Comparison of ENCODE assay signal across 28 cellular contexts in genomic region chr3:141570068-141570467, GRCh38.
"Had no signal": no experiment of that assay in that cellular context is flagged by ENCODE, and none has a peak within 500 bp of the region (broad histone marks: within the 10 kb centered on the region; RNA-seq: fewer than 3 reads in every experiment).

No MANE protein-coding gene starts in this region.

- H3K9me3 ChIP-seq: esophagus squamous epithelium, gastrocnemius medialis, heart right ventricle, left lung, lower lobe of right lung, mucosa of descending colon had no signal

- H3K4me1 ChIP-seq: esophagus squamous epithelium, gastrocnemius medialis, heart right ventricle, left lung, lower lobe of right lung had no signal

- H3K27me3 Mint-ChIP-seq: naive B cell; naive thymus-derived CD8-positive, alpha-beta T cell had no signal

- H3K27ac Mint-ChIP-seq: mesothelial cell of epicardium had no signal

- DNase-seq: dermis blood vessel endothelial cell; dorsolateral prefrontal cortex; effector CD4-positive, alpha-beta T cell; effector memory CD4-positive, alpha-beta T cell; erythroblast; esophagus squamous epithelium; foreskin fibroblast; foreskin melanocyte; gastrocnemius medialis; glutamatergic neuron; head of caudate nucleus; heart right ventricle; hippocampal formation; left cardiac atrium; left lung; left ventricle myocardium superior; lower lobe of right lung; mesenchymal stem cell; mucosa of descending colon; naive B cell; naive thymus-derived CD8-positive, alpha-beta T cell had no signal

- H3K4me1 Mint-ChIP-seq: mesothelial cell of epicardium, naive B cell had no signal

- ATAC-seq: esophagus mucosa; gastrocnemius medialis; heart right ventricle; left cardiac atrium; left lung; left ventricle myocardium superior; lower lobe of right lung; mucosa of descending colon; naive thymus-derived CD8-positive, alpha-beta T cell had no signal

- H3K9me3 Mint-ChIP-seq: mesothelial cell of epicardium; naive B cell; naive thymus-derived CD8-positive, alpha-beta T cell had no signal

- H3K4me3 ChIP-seq: coronary artery, dorsolateral prefrontal cortex, esophagus squamous epithelium, gastrocnemius medialis, heart right ventricle, left lung, lower lobe of right lung, mucosa of descending colon had no signal

- FAIRE-seq: endothelial cell of umbilical vein, islet of Langerhans, keratinocyte had no signal

- H3K27ac ChIP-seq: coronary artery, dorsolateral prefrontal cortex, epithelial cell of prostate, esophagus squamous epithelium, gastrocnemius medialis, heart right ventricle, left lung, lower lobe of right lung had no signal

- H3K27me3 ChIP-seq: dorsolateral prefrontal cortex, esophagus squamous epithelium, gastrocnemius medialis, heart right ventricle, left lung had no signal

- H3K4me3 Mint-ChIP-seq: mesothelial cell of epicardium; naive B cell; naive thymus-derived CD8-positive, alpha-beta T cell had no signal
